Comparison of ENCODE assay signal across 12 cellular contexts in the genomic region with DNA sequence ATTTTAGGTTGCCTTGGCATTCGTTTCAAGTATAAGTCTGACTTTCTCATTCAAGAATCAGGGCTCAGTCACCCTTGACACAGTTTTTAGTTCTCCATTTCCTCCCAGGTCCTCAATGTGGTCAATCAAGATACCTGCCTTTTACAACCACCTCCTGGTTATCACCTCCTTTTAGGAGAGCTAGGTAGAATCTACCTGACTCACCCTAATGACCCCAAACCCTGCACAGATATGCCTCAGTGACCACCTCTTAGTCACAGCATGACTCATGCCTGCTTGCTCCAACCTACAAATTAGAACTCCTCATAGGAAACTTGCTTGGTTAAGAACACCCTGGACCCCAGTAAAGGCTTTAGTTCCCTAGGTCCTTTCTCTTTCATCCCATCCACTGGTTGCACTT. TPM values are rescaled to one million over a fixed set of nuclear protein-coding genes. Genes with fewer than 3 reads are reported as not detected.
DNase-seq lines count a peak whose midpoint lies in the region; ATAC-seq, FAIRE-seq and TF ChIP-seq lines count a peak whose summit lies in the region.
"Had no signal": no experiment of that assay in that cellular context is flagged by ENCODE, and none has a peak within 500 bp of the region (broad histone marks: within the 10 kb centered on the region; RNA-seq: fewer than 3 reads in every experiment).

No MANE protein-coding gene starts in this region.

- H3K4me1 ChIP-seq in K562 (replicated peaks in 1 of 2; ENCODE audit: control insufficient read depth in 2 of 2, insufficient read depth in 2 of 2, low read length in 2 of 2): peaks cover 0 to 23% of the 10 kb centered on the region in 2 experiments; a peak in 3 of 5 replicates
- H3K4me1 ChIP-seq in effector memory CD4-positive, alpha-beta T cell (ENCODE audit: control insufficient read depth, insufficient read depth, low read length, poor library complexity, severe bottlenecking): no peaks in the 10 kb centered on the region

- TF ChIP-seq POLR2A in K562 (conservative IDR thresholded peaks at IDR 0.05): no peak

- H3K27me3 ChIP-seq in K562 (ENCODE audit: control insufficient read depth in 2 of 2, insufficient read depth in 2 of 2, low read length in 2 of 2): no peaks in the 10 kb centered on the region
- H3K27me3 ChIP-seq in effector memory CD4-positive, alpha-beta T cell (replicated peaks; ENCODE audit: control insufficient read depth, insufficient read depth, low read length, poor library complexity, severe bottlenecking): no peaks in the 10 kb centered on the region

- H3K4me3 Mint-ChIP-seq in activated naive CD8-positive, alpha-beta T cell treated with anti-CD3 and anti-CD28 coated beads, Interleukin-2, amount 50 U/mL, for 24 hours: no peak overlapping the region
- no peak overlapping the region for H3K4me3 Mint-ChIP-seq in activated naive CD8-positive, alpha-beta T cell treated with anti-CD3 and anti-CD28 coated beads for 36 hours
- no peak overlapping the region for H3K4me3 Mint-ChIP-seq in stimulated activated naive B cell treated with anti-CD40 and anti-IgM and Interleukin-4, amounts not matched to agents 10 μg/mL and 1 μg/mL and 100 μg/mL, for 72 hours
- H3K4me3 Mint-ChIP-seq in HFFc6: no peak overlapping the region

- 47% methylated on average over 1 of the region's 1 CpG for WGBS in K562 (ENCODE audit: insufficient coverage, low coverage, missing lambda C conversion rate)

- H3K79me2 ChIP-seq in K562 (ENCODE audit: control insufficient read depth, insufficient read depth, low read length): peaks cover 52% of the 10 kb centered on the region

- peaks cover 5% of the 10 kb centered on the region for H3K9me3 Mint-ChIP-seq in activated naive CD8-positive, alpha-beta T cell treated with anti-CD3 and anti-CD28 coated beads, Interleukin-2, amount 50 U/mL, for 24 hours
- H3K9me3 Mint-ChIP-seq in activated naive CD8-positive, alpha-beta T cell treated with anti-CD3 and anti-CD28 coated beads for 36 hours: peaks cover 3% of the 10 kb centered on the region
- no peaks in the 10 kb centered on the region for H3K9me3 Mint-ChIP-seq in stimulated activated naive B cell treated with anti-CD40 and anti-IgM and Interleukin-4, amounts not matched to agents 10 μg/mL and 1 μg/mL and 100 μg/mL, for 72 hours
- no peaks in the 10 kb centered on the region; the same call in 1 of the 2 replicates for H3K9me3 Mint-ChIP-seq in HFFc6

- H3K27me3 Mint-ChIP-seq in activated naive CD8-positive, alpha-beta T cell treated with anti-CD3 and anti-CD28 coated beads, Interleukin-2, amount 50 U/mL, for 24 hours: no peaks in the 10 kb centered on the region
- no peaks in the 10 kb centered on the region for H3K27me3 Mint-ChIP-seq in activated naive CD8-positive, alpha-beta T cell treated with anti-CD3 and anti-CD28 coated beads for 36 hours
- H3K27me3 Mint-ChIP-seq in stimulated activated naive B cell treated with anti-CD40 and anti-IgM and Interleukin-4, amounts not matched to agents 10 μg/mL and 1 μg/mL and 100 μg/mL, for 72 hours: peaks cover 5 to 8% of the 10 kb centered on the region in 2 donors
- no peaks in the 10 kb centered on the region for H3K27me3 Mint-ChIP-seq in HFFc6 (ENCODE audit: insufficient read depth)

- no peak overlapping the region for H2AFZ ChIP-seq in K562 (ENCODE audit: low read depth, low read length)

- H3K27ac ChIP-seq in K562 (ENCODE audit: extremely low read depth, low read depth, low read length): no peak overlapping the region; the same call in 2 of the 3 replicates
- H3K27ac ChIP-seq in effector memory CD4-positive, alpha-beta T cell (ENCODE audit: insufficient read depth, low read length, poor library complexity, severe bottlenecking): no peak overlapping the region

- intact Hi-C loops in K562 (cut with micrococcal nuclease): no loop called here

- in situ Hi-C loops in K562 (cut with MboI): no loop called here

- CTCF ChIA-PET in K562 (lab: Yijun Ruan, JAX; ENCODE audit: low intra/inter-chr PET ratio): no interaction called here

- no peaks in the 10 kb centered on the region; the same call in 2 of the 3 replicates for H3K36me3 ChIP-seq in K562 (ENCODE audit: control insufficient read depth, insufficient read depth, low read length)
- no peaks in the 10 kb centered on the region for H3K36me3 ChIP-seq in effector memory CD4-positive, alpha-beta T cell (ENCODE audit: control insufficient read depth, insufficient read depth, low read length)

- no peaks in the 10 kb centered on the region for H3K9me1 ChIP-seq in K562 (ENCODE audit: control insufficient read depth, insufficient read depth, low read length)

- peaks cover 5% of the 10 kb centered on the region for H3K4me1 Mint-ChIP-seq in activated naive CD8-positive, alpha-beta T cell treated with anti-CD3 and anti-CD28 coated beads, Interleukin-2, amount 50 U/mL, for 24 hours
- H3K4me1 Mint-ChIP-seq in activated naive CD8-positive, alpha-beta T cell treated with anti-CD3 and anti-CD28 coated beads for 36 hours: peaks cover 11% of the 10 kb centered on the region
- peaks cover 5 to 9% of the 10 kb centered on the region in 2 donors for H3K4me1 Mint-ChIP-seq in stimulated activated naive B cell treated with anti-CD40 and anti-IgM and Interleukin-4, amounts not matched to agents 10 μg/mL and 1 μg/mL and 100 μg/mL, for 72 hours
- H3K4me1 Mint-ChIP-seq in HFFc6 (ENCODE audit: low read depth): peaks cover 20% of the 10 kb centered on the region

- no peak for TF ChIP-seq CTCF in K562 (IDR thresholded peaks at IDR 0.05 in 2 of 3, conservative IDR thresholded peaks at IDR 0.05 in 1 of 3; ENCODE audit: insufficient read depth in 2 of 3, low read depth in 1 of 3, low read length in 3 of 3)
- no peak for TF ChIP-seq CTCF in HFFc6 (IDR thresholded peaks at IDR 0.05)

- POLR2A ChIA-PET in K562 (lab: Yijun Ruan, JAX): interaction anchor here (1.3 kb wide), 1 partner anchor 11 kb away, joined by 4 read pairs; no protein-coding TSS in a partner anchor

- no peaks in the 10 kb centered on the region for H3K9me3 ChIP-seq in K562 (replicated peaks; ENCODE audit: control insufficient read depth, insufficient read depth, low read depth, low read length)
- H3K9me3 ChIP-seq in effector memory CD4-positive, alpha-beta T cell (ENCODE audit: control insufficient read depth, low read length): no peaks in the 10 kb centered on the region

- no TSS peak for BruUV-seq in K562 (replicated peaks; lab: Mats Ljungman, UMichigan)

- no peak for FAIRE-seq in K562 (lab: Jason Lieb, UNC)
- FAIRE-seq: endometrium had no signal

- H4K20me1 ChIP-seq in K562 (replicated peaks; ENCODE audit: control insufficient read depth, insufficient read depth, low read length): no peaks in the 10 kb centered on the region

- H3K4me2 ChIP-seq in K562 (ENCODE audit: insufficient read depth, low read length): peak overlapping the region; percentile 15; the same call in 1 of the 2 replicates

- H3K27ac Mint-ChIP-seq in activated naive CD8-positive, alpha-beta T cell treated with anti-CD3 and anti-CD28 coated beads, Interleukin-2, amount 50 U/mL, for 24 hours: no peak overlapping the region
- H3K27ac Mint-ChIP-seq in activated naive CD8-positive, alpha-beta T cell treated with anti-CD3 and anti-CD28 coated beads for 36 hours: no peak overlapping the region
- H3K27ac Mint-ChIP-seq in stimulated activated naive B cell treated with anti-CD40 and anti-IgM and Interleukin-4, amounts not matched to agents 10 μg/mL and 1 μg/mL and 100 μg/mL, for 72 hours: no peak overlapping the region
- no peak overlapping the region for H3K27ac Mint-ChIP-seq in HFFc6

- peak; percentile 71 for ATAC-seq in activated naive CD8-positive, alpha-beta T cell treated with anti-CD3 and anti-CD28 coated beads, Interleukin-2, amount 50 U/mL, for 24 hours
- ATAC-seq in K562: peak; percentile 17; the same call in 2 of the 3 replicates
- peak; percentile 77 to 85 for ATAC-seq in stimulated activated naive B cell treated with anti-CD40 and anti-IgM and Interleukin-4, amounts not matched to agents 10 μg/mL and 1 μg/mL and 100 μg/mL, for 72 hours (replicated peaks)

- DNase-seq in activated naive CD8-positive, alpha-beta T cell treated with anti-CD3 and anti-CD28 coated beads, Interleukin-2, amount 50 U/mL, for 24 hours: no peak
- DNase-seq in activated naive CD8-positive, alpha-beta T cell treated with anti-CD3 and anti-CD28 coated beads for 36 hours: no peak
- DNase-seq in HT-29 (ENCODE audit: low spot score) (peak; percentile 30), K562 (ENCODE audit: extremely low read depth in 1 of 4, low spot score in 3 of 4) (peak in 2 of 4 experiments; percentile 18 to 65), HFFc6 (no peak), T-helper 9 cell (no peak)
- DNase-seq in stimulated activated naive B cell treated with anti-CD40 and anti-IgM and Interleukin-4, amounts not matched to agents 10 μg/mL and 1 μg/mL and 100 μg/mL, for 72 hours: no peak
- DNase-seq in effector memory CD4-positive, alpha-beta T cell: no peak
- DNase-seq: aorta, midbrain, NCI-H1092 treated with DMSO at 0.1 percent for 48 hours had no signal

- H3K9ac ChIP-seq in K562 (ENCODE audit: insufficient read depth in 1 of 2, low read depth in 2 of 2, low read length in 2 of 2): no peak overlapping the region

- no peak for TF ChIP-seq RAD21 in K562 (CRISPR knock-in tag; conservative IDR thresholded peaks at IDR 0.05 in 1 of 2, IDR thresholded peaks at IDR 0.05 in 1 of 2)

- H3K36me3 Mint-ChIP-seq in activated naive CD8-positive, alpha-beta T cell treated with anti-CD3 and anti-CD28 coated beads, Interleukin-2, amount 50 U/mL, for 24 hours (ENCODE audit: low read depth): no peaks in the 10 kb centered on the region
- peaks cover 11% of the 10 kb centered on the region for H3K36me3 Mint-ChIP-seq in activated naive CD8-positive, alpha-beta T cell treated with anti-CD3 and anti-CD28 coated beads for 36 hours
- H3K36me3 Mint-ChIP-seq in stimulated activated naive B cell treated with anti-CD40 and anti-IgM and Interleukin-4, amounts not matched to agents 10 μg/mL and 1 μg/mL and 100 μg/mL, for 72 hours: peaks cover 0 to 2% of the 10 kb centered on the region in 2 donors
- no peaks in the 10 kb centered on the region for H3K36me3 Mint-ChIP-seq in HFFc6 (ENCODE audit: low read depth)

- no peak overlapping the region for H3K4me3 ChIP-seq in K562
- H3K4me3 ChIP-seq in effector memory CD4-positive, alpha-beta T cell (ENCODE audit: insufficient read depth, low read depth, low read length, poor library complexity, severe bottlenecking): no peak overlapping the region

- TF ChIP-seq EP300 in K562 (IDR thresholded peaks at IDR 0.05; ENCODE audit: low read length): 0 out of 2 replicates have a peak, but pooled peaks have one; percentile 46

RNA-seq across cellular contexts. Expression of gene DMXL2, which starts 22.5 kb away (rescaled TPM):
- 1 to 10 TPM; 5.7 to 7.2 TPM for total RNA-seq in activated naive CD8-positive, alpha-beta T cell treated with anti-CD3 and anti-CD28 coated beads for 36 hours
- total RNA-seq in HT-29 (2014; rRNA removed; shearing (Covaris generic)): 9.9 and 13.1 TPM in 2 replicates
- total RNA-seq in K562 (2011; cell fraction: chromatin; rRNA removed; ENCODE audit: low replicate concordance): 77.2 and 279 TPM in 2 replicates
- total RNA-seq in K562 (2011; cell fraction: nucleolus; rRNA removed): 32.7 and 55.5 TPM in 2 replicates
- 96.4 and 108 TPM in 2 replicates for total RNA-seq in K562 (2011; cell fraction: nucleoplasm; rRNA removed)
- total RNA-seq in K562 (2014; rRNA removed) (19.1 and 21.4 TPM in 2 replicates), K562 (2014; rRNA removed; fragmentation: Illumina TruSeq; extraction: Trizol) (47.7 and 51.7 TPM in 2 replicates), K562 (2015; rRNA removed; fragmentation: Illumina TruSeq; extraction: Trizol) (46.6 and 52.6 TPM in 2 replicates), K562 (2021) (27.2 and 30.7 TPM in 2 replicates)
- polyA plus RNA-seq in K562 (2011; rRNA removed) (29.1 and 57.7 TPM in 2 replicates), K562 (2014; fragmentation: Illumina TruSeq; extraction: Trizol) (36.6 and 43.6 TPM in 2 replicates), K562 (2014; fragmentation: Nextera tagmentation; extraction: Ambion mirVana) (10 to 100 TPM in 1 of 2 experiments, 1 to 10 TPM in 1; 9.3 to 16.2 TPM), K562 (2014; rRNA removed) (25.2 and 26.8 TPM in 2 replicates)
- 10.3 and 11.5 TPM in 2 replicates for polyA plus RNA-seq in K562 (2011; cell fraction: cytosol; rRNA removed)
- polyA plus RNA-seq in K562 (2011; cell fraction: nucleus; rRNA removed): 89.0 and 105 TPM in 2 replicates
- 33.2 and 71.4 TPM in 2 replicates for polyA plus RNA-seq in K562 (2012)
- polyA minus RNA-seq in K562 (2011; rRNA and poly(A)+ RNA removed): 39.8 and 45.9 TPM in 2 replicates
- 8.6 and 15.8 TPM in 2 replicates for polyA minus RNA-seq in K562 (2011; cell fraction: cytosol; rRNA and poly(A)+ RNA removed)
- polyA minus RNA-seq in K562 (2011; cell fraction: nucleus; rRNA and poly(A)+ RNA removed): 45.1 and 48.7 TPM in 2 replicates
- total RNA-seq in HFFc6 (2021; fragmentation: NEBNext Ultra II Directional; extraction: Animal tissue kit (Norgen Biotek cat#: 25700)): 10 to 100 TPM; 10.1 to 12.5 (median 10.7) TPM

Comparison
In these comparisons a context has a peak if more than half of its experiments do, and no peak if none do; other contexts are left out.
1. ATAC-seq: peak in every context shown above with its lines; median percentile 81 in stimulated activated naive B cell treated with anti-CD40 and anti-IgM and Interleukin-4, amounts not matched to agents 10 μg/mL and 1 μg/mL and 100 μg/mL, for 72 hours; 71 in activated naive CD8-positive, alpha-beta T cell treated with anti-CD3 and anti-CD28 coated beads, Interleukin-2, amount 50 U/mL, for 24 hours; 17 in K562.